In the genomic region with DNA sequence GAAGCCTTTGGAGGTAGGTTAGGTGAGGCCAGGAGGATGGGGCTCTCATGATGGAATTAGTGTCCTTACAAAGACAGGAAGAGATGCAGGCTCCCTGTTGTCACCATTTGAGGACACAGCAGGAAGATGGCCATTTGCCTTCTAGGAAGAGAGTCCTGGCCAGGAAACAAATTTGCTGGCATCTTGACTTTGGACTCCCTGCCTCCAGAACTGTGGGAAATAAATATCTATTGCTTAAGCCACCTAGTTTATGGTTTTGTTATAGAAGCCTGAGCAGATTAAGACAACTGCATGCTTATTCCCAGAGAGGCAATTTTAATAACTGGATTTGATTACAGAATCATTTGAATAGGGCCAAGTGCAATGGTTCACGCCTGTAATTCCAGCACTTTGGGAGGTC, we compare ENCODE assay signal across 32 cellular contexts. TPM values are rescaled to one million over a fixed set of nuclear protein-coding genes. Genes with fewer than 3 reads are reported as not detected.
"Had no signal": no experiment of that assay in that cellular context is flagged by ENCODE, and none has a peak within 500 bp of the region (broad histone marks: within the 10 kb centered on the region; RNA-seq: fewer than 3 reads in every experiment).

No MANE protein-coding gene starts in this region.

- H3K27ac ChIP-seq: ascending aorta, cardiac muscle cell, VCaP had no signal

- H3K36me3 ChIP-seq: ascending aorta, cardiac muscle cell had no signal

- H3K27me3 ChIP-seq: ascending aorta, cardiac muscle cell had no signal

- H3K4me1 ChIP-seq: ascending aorta had no signal

- DNase-seq: activated B cell treated with CpG ODN at 0.5 μM for 24 hours; activated CD4-positive, alpha-beta memory T cell treated with anti-CD3 and anti-CD28 coated beads for 36 hours; activated CD4-positive, alpha-beta T cell treated with anti-CD3 and anti-CD28 coated beads for 4 hours; activated CD4-positive, alpha-beta T cell treated with anti-CD3 and anti-CD28 coated beads, Interleukin-2, amount 10 ng/mL, durations not matched to agents 24 days and 14 days; activated CD4-positive, alpha-beta T cell treated with anti-CD3 and anti-CD28 coated beads, Interleukin-2, amount 50 U/mL, for 1 hour; activated CD4-positive, alpha-beta T cell treated with anti-CD3 and anti-CD28 coated beads, Interleukin-2, amount 50 U/mL, for 4 hours; activated CD4-positive, CD25-positive, alpha-beta regulatory T cell treated with anti-CD3 and anti-CD28 coated beads, Interleukin-2, amount 50 U/mL, for 72 hours; activated CD8-positive, alpha-beta memory T cell treated with anti-CD3 and anti-CD28 coated beads, Interleukin-2, amount 50 U/mL, for 4 hours; activated CD8-positive, alpha-beta T cell treated with anti-CD3 and anti-CD28 coated beads for 36 hours; activated effector memory CD4-positive, alpha-beta T cell treated with anti-CD3 and anti-CD28 coated beads, Interleukin-2, amount 50 U/mL, for 16 hours; activated gamma-delta T cell treated with Interleukin-2 at 50 U/mL for 16 hours; activated naive CD4-positive, alpha-beta T cell; activated naive CD4-positive, alpha-beta T cell treated with anti-CD3 and anti-CD28 coated beads for 36 hours; activated naive CD8-positive, alpha-beta T cell treated with anti-CD3 and anti-CD28 coated beads, Interleukin-2, amount 10 ng/mL, durations not matched to agents 7 days and 5 days; activated naive CD8-positive, alpha-beta T cell treated with anti-CD3 and anti-CD28 coated beads, Interleukin-2, amount 50 U/mL, for 24 hours; activated T-cell treated with anti-CD3 and anti-CD28 coated beads for 4 hours; activated T-cell treated with anti-CD3 and anti-CD28 coated beads, Interleukin-2, amount 50 U/mL, for 1 hour; activated T-cell treated with anti-CD3 and anti-CD28 coated beads, Interleukin-2, amount 50 U/mL, for 4 hours; activated T-cell treated with anti-CD3 and anti-CD28 coated beads, Interleukin-2, amount 50 U/mL, for 72 hours; amygdala; anterior cingulate cortex; caudate nucleus; cerebellar nuclear complex; T-helper 1 cell; T-helper 2 cell; T-helper 9 cell had no signal

- FAIRE-seq: bronchial epithelial cell, TTC549 had no signal

- ATAC-seq: activated CD8-positive, alpha-beta T cell treated with anti-CD3 and anti-CD28 coated beads for 36 hours; activated naive CD8-positive, alpha-beta T cell treated with anti-CD3 and anti-CD28 coated beads, Interleukin-2, amount 50 U/mL, for 24 hours; activated T-cell treated with anti-CD3 and anti-CD28 coated beads, Interleukin-2, amount 50 U/mL, for 4 hours; activated T-cell treated with anti-CD3 and anti-CD28 coated beads, Interleukin-2, amount 50 U/mL, for 72 hours; activated T-helper 17 cell treated with anti-CD3 and anti-CD28 coated beads, Interleukin-2, amount 50 U/mL, for 72 hours had no signal

- H3K4me3 ChIP-seq: ascending aorta, cardiac muscle cell had no signal

RNA-seq across cellular contexts. Expression of gene EPB41L4B, which starts 50.5 kb away (rescaled TPM):
- total RNA-seq: activated naive CD8-positive, alpha-beta T cell treated with anti-CD3 and anti-CD28 coated beads, Interleukin-2, amount 10 ng/mL, durations not matched to agents 7 days and 5 days; ascending aorta had no signal
